ENCODE assay signal across 9 cellular contexts in the genomic region with DNA sequence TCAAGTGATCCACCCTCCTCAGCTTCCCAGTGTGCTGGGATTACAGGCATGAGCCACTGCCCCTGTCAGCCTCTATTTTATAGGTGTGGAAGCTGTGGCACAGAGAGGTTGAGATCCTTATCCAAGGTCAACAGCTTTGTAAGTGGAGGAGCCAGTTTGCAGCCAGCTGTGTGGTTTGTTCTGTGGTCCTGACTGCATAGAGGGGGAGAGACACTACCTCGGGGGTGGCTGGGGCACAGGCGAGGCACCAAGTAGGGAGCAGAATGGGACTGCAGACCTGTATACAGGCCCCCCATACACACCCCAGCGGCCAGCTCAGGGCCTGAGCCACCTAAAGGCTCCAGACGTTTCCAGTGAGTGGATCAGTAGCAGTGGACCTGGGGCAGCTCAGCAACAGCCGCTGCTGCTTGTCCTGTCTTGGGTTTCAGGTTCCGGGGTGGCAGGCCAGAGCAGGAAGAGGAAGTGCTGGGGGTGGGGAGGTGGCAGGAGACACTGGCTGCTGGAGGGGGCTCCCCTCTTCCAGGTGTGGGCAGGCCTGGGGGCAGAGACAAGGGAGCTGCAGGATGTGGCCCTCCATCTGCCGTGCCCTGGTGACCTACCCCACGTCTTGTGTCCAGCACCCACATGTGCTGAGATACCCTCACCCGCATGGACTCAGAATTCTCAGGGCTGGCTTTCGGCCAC. TPM values are rescaled to one million over a fixed set of nuclear protein-coding genes. Genes with fewer than 3 reads are reported as not detected.
A peak's percentile ranks its signal among the peaks of the same experiment; 100 is the strongest.
DNase-seq lines count a peak whose midpoint lies in the region; ATAC-seq, FAIRE-seq and TF ChIP-seq lines count a peak whose summit lies in the region.
"Had no signal": no experiment of that assay in that cellular context is flagged by ENCODE, and none has a peak within 500 bp of the region (broad histone marks: within the 10 kb centered on the region; RNA-seq: fewer than 3 reads in every experiment).

No MANE protein-coding gene starts in this region.

- no peak overlapping the region for H3K23ac ChIP-seq in H1 (ENCODE audit: insufficient read length)

- H3K36me3 Mint-ChIP-seq in T-helper 1 cell treated with Interleukin-12 subunit alpha and Interleukin-12 subunit beta and Interleukin-4 antibody, amounts not matched to agents 30 μg/mL and 1 μg/mL, for 36 hours (ENCODE audit: low read depth): peaks cover 19% of the 10 kb centered on the region
- H3K36me3 Mint-ChIP-seq in stimulated activated memory B cell treated with anti-CD40 and anti-IgM and Interleukin-4, amounts not matched to agents 10 μg/mL and 1 μg/mL and 100 μg/mL, for 72 hours: peaks cover 32% of the 10 kb centered on the region

- H3K4me3 ChIP-seq in H1 (ENCODE audit: extremely low read depth in 1 of 4, insufficient read depth in 2 of 4, low read depth in 3 of 4, low read length in 4 of 4) (no peak overlapping the region), smooth muscle cell (no peak overlapping the region)

- peak overlapping the region; percentile 35; the same call in 1 of the 2 replicates for H2BK5ac ChIP-seq in H1 (ENCODE audit: low read depth, low read length)

- H3K9me3 ChIP-seq in H1 (ENCODE audit: insufficient read depth in 2 of 2, low read depth in 1 of 2, low read length in 1 of 2) (peaks cover 0 to 3% of the 10 kb centered on the region in 2 experiments; a peak in 1 of 4 replicates), smooth muscle cell (replicated peaks; ENCODE audit: low read depth) (no peaks in the 10 kb centered on the region)

- H3K56ac ChIP-seq in H1 (replicated peaks; ENCODE audit: insufficient read length, low read depth, low read length): no peak overlapping the region

- WGBS in H1 (ENCODE audit: extremely low coverage in 1 of 2, insufficient coverage in 1 of 2, insufficient read length in 1 of 2, insufficient replicate concordance in 2 of 2, low coverage in 1 of 2, low lambda C conversion rate in 2 of 2, missing lambda C conversion rate in 1 of 2), 2 experiments: 90% methylated on average over 10 of the region's 10 CpGs; no CpG with 5 or more reads in 1 of the 2 experiments
- WGBS in smooth muscle cell (ENCODE audit: low lambda C conversion rate): 88% methylated on average over 10 of the region's 10 CpGs

- TF ChIP-seq CTCF in H1 (IDR thresholded peaks at IDR 0.05; ENCODE audit: control extremely low read depth in 1 of 3, insufficient read depth in 1 of 3, low read depth in 1 of 3, low read length in 3 of 3) (no peak), smooth muscle cell (IDR thresholded peaks at IDR 0.05; ENCODE audit: borderline replicate concordance, insufficient read depth, poor library complexity, severe bottlenecking) (no peak)

- no peak for FAIRE-seq in H1 (lab: Jason Lieb, UNC)

- no peak overlapping the region for H4K5ac ChIP-seq in H1 (ENCODE audit: insufficient read length, low read depth, low read length)

- H3K4me1 ChIP-seq in H1 (replicated peaks in 1 of 4; ENCODE audit: control insufficient read depth in 3 of 4, insufficient read depth in 4 of 4, low read length in 3 of 4): peaks cover 2 to 10% (median 8%) of the 10 kb centered on the region in 4 experiments; a peak in 6 of 7 replicates
- peaks cover 10% of the 10 kb centered on the region for H3K4me1 ChIP-seq in smooth muscle cell (ENCODE audit: low read depth)

- no peaks in the 10 kb centered on the region for H3K27me3 ChIP-seq in H1 (replicated peaks in 1 of 4; ENCODE audit: control insufficient read depth in 3 of 4, extremely low read depth in 1 of 4, insufficient read depth in 3 of 4, low read length in 3 of 4)
- no peaks in the 10 kb centered on the region for H3K27me3 ChIP-seq in smooth muscle cell (ENCODE audit: low read depth)

- CTCF ChIA-PET in H1 (lab: Charles Lee; ENCODE audit: partially characterized antibody): interaction anchor here (0.7 to 5.0 kb wide), 11 partner anchors 10 to 174 kb away, joined by 3 to 39 read pairs (median 4); a partner anchor contains a TSS

- no peaks in the 10 kb centered on the region for H3F3A ChIP-seq in smooth muscle cell (ENCODE audit: low read depth)

- H3K9ac ChIP-seq in H1 (replicated peaks in 1 of 4; ENCODE audit: extremely low read depth in 1 of 4, low read depth in 3 of 4, low read length in 3 of 4): no peak overlapping the region
- no peak overlapping the region for H3K9ac ChIP-seq in smooth muscle cell (ENCODE audit: low read depth)
- H3K9ac ChIP-seq: KMS-11 had no signal

- H2BK15ac ChIP-seq in H1 (ENCODE audit: low read length): no peak overlapping the region

- H3K14ac ChIP-seq in H1 (ENCODE audit: insufficient read length): no peak overlapping the region

- no peak for DNase-seq in H1 (ENCODE audit: low read depth in 1 of 2, low spot score in 2 of 2)
- no peak for DNase-seq in NCI-H774 (lab: John Stamatoyannopoulos, UW)
- no peak for DNase-seq in NCI-H446 (lab: John Stamatoyannopoulos, UW)
- no peak for DNase-seq in smooth muscle cell (lab: John Stamatoyannopoulos, UW; ENCODE audit: unreplicated experiment)
- no peak for DNase-seq in NCI-H2081 treated with DMSO at 0.1 percent for 48 hours (lab: John Stamatoyannopoulos, UW)

- H3K4ac ChIP-seq in H1 (replicated peaks; ENCODE audit: insufficient read length, low read depth, low read length): no peak overlapping the region

- ATAC-seq in GM21390 (IDR thresholded peaks at IDR 0.05; ENCODE audit: unreplicated experiment): peak; percentile 67
- peak; percentile 89 for ATAC-seq in stimulated activated memory B cell treated with anti-CD40 and anti-IgM and Interleukin-4, amounts not matched to agents 10 μg/mL and 1 μg/mL and 100 μg/mL, for 72 hours

- peak overlapping the region; percentile 19; the same call in 1 of the 2 replicates for H3K18ac ChIP-seq in H1 (ENCODE audit: extremely low read depth, low read length)

- H2AFZ ChIP-seq in H1 (ENCODE audit: low read length): no peak overlapping the region
- no peak overlapping the region for H2AFZ ChIP-seq in smooth muscle cell (ENCODE audit: low read depth)

- peak overlapping the region; percentile 64 for H3K4me3 Mint-ChIP-seq in T-helper 1 cell treated with Interleukin-12 subunit alpha and Interleukin-12 subunit beta and Interleukin-4 antibody, amounts not matched to agents 30 μg/mL and 1 μg/mL, for 36 hours
- H3K4me3 Mint-ChIP-seq in stimulated activated memory B cell treated with anti-CD40 and anti-IgM and Interleukin-4, amounts not matched to agents 10 μg/mL and 1 μg/mL and 100 μg/mL, for 72 hours: peak overlapping the region; percentile 18

- H3K79me1 ChIP-seq in H1 (ENCODE audit: low read depth, low read length): peaks cover 24% of the 10 kb centered on the region

- H4K91ac ChIP-seq in H1 (replicated peaks; ENCODE audit: insufficient read length, low read length): no peak overlapping the region

- H3K23me2 ChIP-seq in H1 (ENCODE audit: low read depth, low read length): no peaks in the 10 kb centered on the region

- no peak overlapping the region for H2BK20ac ChIP-seq in H1 (ENCODE audit: low read length)

- H4K8ac ChIP-seq in H1 (ENCODE audit: extremely low read depth, insufficient read depth, low read length): no peak overlapping the region

- H3K4me1 Mint-ChIP-seq in T-helper 1 cell treated with Interleukin-12 subunit alpha and Interleukin-12 subunit beta and Interleukin-4 antibody, amounts not matched to agents 30 μg/mL and 1 μg/mL, for 36 hours (ENCODE audit: low read depth): peaks cover 39% of the 10 kb centered on the region
- H3K4me1 Mint-ChIP-seq in stimulated activated memory B cell treated with anti-CD40 and anti-IgM and Interleukin-4, amounts not matched to agents 10 μg/mL and 1 μg/mL and 100 μg/mL, for 72 hours: peaks cover 37% of the 10 kb centered on the region

- H3K4me2 ChIP-seq in H1 (ENCODE audit: insufficient read depth in 1 of 2, low read depth in 2 of 2, low read length in 2 of 2) (no peak overlapping the region), smooth muscle cell (no peak overlapping the region)
- H3K4me2 ChIP-seq: KMS-11 had no signal

- no peak for TF ChIP-seq POLR2A in H1 (IDR thresholded peaks at IDR 0.05; ENCODE audit: control extremely low read depth in 1 of 2, low read depth in 2 of 2, low read length in 2 of 2)

- no peaks in the 10 kb centered on the region for H3K27me3 Mint-ChIP-seq in T-helper 1 cell treated with Interleukin-12 subunit alpha and Interleukin-12 subunit beta and Interleukin-4 antibody, amounts not matched to agents 30 μg/mL and 1 μg/mL, for 36 hours (ENCODE audit: low read depth)
- H3K27me3 Mint-ChIP-seq in stimulated activated memory B cell treated with anti-CD40 and anti-IgM and Interleukin-4, amounts not matched to agents 10 μg/mL and 1 μg/mL and 100 μg/mL, for 72 hours: no peaks in the 10 kb centered on the region

- H2AK5ac ChIP-seq in H1 (ENCODE audit: low read depth, low read length): no peak overlapping the region

- no peak for TF ChIP-seq RAD21 in H1 (IDR thresholded peaks at IDR 0.05 in 1 of 2, conservative IDR thresholded peaks at IDR 0.05 in 1 of 2; ENCODE audit: low read depth in 2 of 2, low read length in 2 of 2)

- H2BK120ac ChIP-seq in H1 (replicated peaks; ENCODE audit: low read depth, low read length): no peak overlapping the region

- H3K36me3 ChIP-seq in H1 (ENCODE audit: control insufficient read depth in 2 of 4, insufficient read depth in 4 of 4, low read length in 3 of 4) (peaks cover 0 to 13% (median 3%) of the 10 kb centered on the region in 4 experiments; a peak in 2 of 8 replicates), smooth muscle cell (ENCODE audit: low read depth) (no peaks in the 10 kb centered on the region)

- H3K79me2 ChIP-seq in H1 (ENCODE audit: control insufficient read depth in 1 of 2, insufficient read depth in 2 of 2, low read length in 2 of 2): peaks cover 2 to 51% of the 10 kb centered on the region in 2 experiments; a peak in 3 of 4 replicates
- H3K79me2 ChIP-seq in smooth muscle cell (ENCODE audit: low read depth): peaks cover 13% of the 10 kb centered on the region

- POLR2A ChIA-PET in H1 (lab: Charles Lee; ENCODE audit: partially characterized antibody): interaction anchor here (0.7 to 9.8 kb wide), 15 partner anchors 9 to 84 kb away, joined by 3 to 70 read pairs (median 4); a partner anchor contains a TSS

- H2BK12ac ChIP-seq in H1 (ENCODE audit: low read depth, low read length): no peak overlapping the region

- H3K27ac ChIP-seq in H1 (ENCODE audit: low read depth, low read length) (no peak overlapping the region), smooth muscle cell (ENCODE audit: low read depth) (no peak overlapping the region)
- H3K27ac ChIP-seq: KMS-11 had no signal

- peak overlapping the region; percentile 84 for H3K27ac Mint-ChIP-seq in T-helper 1 cell treated with Interleukin-12 subunit alpha and Interleukin-12 subunit beta and Interleukin-4 antibody, amounts not matched to agents 30 μg/mL and 1 μg/mL, for 36 hours
- H3K27ac Mint-ChIP-seq in stimulated activated memory B cell treated with anti-CD40 and anti-IgM and Interleukin-4, amounts not matched to agents 10 μg/mL and 1 μg/mL and 100 μg/mL, for 72 hours: peak overlapping the region; percentile 93

- TF ChIP-seq EP300 in H1 (IDR thresholded peaks at IDR 0.05; ENCODE audit: borderline replicate concordance in 1 of 2, low read depth in 2 of 2, low read length in 2 of 2): no peak

- H3K9me3 Mint-ChIP-seq in T-helper 1 cell treated with Interleukin-12 subunit alpha and Interleukin-12 subunit beta and Interleukin-4 antibody, amounts not matched to agents 30 μg/mL and 1 μg/mL, for 36 hours: no peaks in the 10 kb centered on the region
- no peaks in the 10 kb centered on the region for H3K9me3 Mint-ChIP-seq in stimulated activated memory B cell treated with anti-CD40 and anti-IgM and Interleukin-4, amounts not matched to agents 10 μg/mL and 1 μg/mL and 100 μg/mL, for 72 hours

- H4K20me1 ChIP-seq in H1 (replicated peaks in 1 of 2; ENCODE audit: control insufficient read depth in 1 of 2, insufficient read depth in 2 of 2, low read length in 2 of 2): peaks cover 5 to 20% of the 10 kb centered on the region in 2 experiments
- no peaks in the 10 kb centered on the region for H4K20me1 ChIP-seq in smooth muscle cell (ENCODE audit: low read depth)

RNA-seq across cellular contexts. Expression of a gene that starts 11.0 kb away (rescaled TPM):
- total RNA-seq in H1 (2021; fragmentation: NEBNext Ultra II Directional; extraction: Animal tissue kit (Norgen Biotek cat#: 25700)): 28.4 and 29.9 TPM in 2 replicates
- polyA plus RNA-seq in H1 (2011; rRNA removed): 71.5 and 101 TPM in 2 replicates
- 41.8 TPM for polyA plus RNA-seq in H1 (2011; cell fraction: cytosol; rRNA removed)
- 39.3 TPM for polyA plus RNA-seq in H1 (2011; cell fraction: nucleus; rRNA removed)
- polyA plus RNA-seq in H1 (2012, experiment 1 of 2): 16.2 to 31.6 TPM (median 27.3 TPM) in 4 replicates
- 24.8 TPM for polyA plus RNA-seq in H1 (2012, experiment 2 of 2)
- polyA plus RNA-seq in H1 (2013, experiment 1 of 2): 27.2 TPM
- polyA plus RNA-seq in H1 (2013, experiment 2 of 2): 31.4 TPM
- 21.6 and 29.6 TPM in 2 replicates for polyA minus RNA-seq in H1 (2011; rRNA and poly(A)+ RNA removed)
- polyA minus RNA-seq in H1 (2011; cell fraction: cytosol; rRNA and poly(A)+ RNA removed): 46.5 TPM
- 26.7 TPM for polyA minus RNA-seq in H1 (2011; cell fraction: nucleus; rRNA and poly(A)+ RNA removed)
- total RNA-seq in smooth muscle cell: 5.4 and 5.5 TPM in 2 replicates
- polyA plus RNA-seq in smooth muscle cell: 23.4 and 24.0 TPM in 2 replicates

RNA-seq across cellular contexts. Expression of a gene that starts 32.1 kb away (rescaled TPM):
- total RNA-seq in H1 (2021; fragmentation: NEBNext Ultra II Directional; extraction: Animal tissue kit (Norgen Biotek cat#: 25700)): 0.34 and 0.93 TPM in 2 replicates
- polyA plus RNA-seq in H1 (2011; rRNA removed) (0.22 and 0.39 TPM in 2 replicates), smooth muscle cell (0.11 and 2.0 TPM in 2 replicates)
- 0.87 TPM for polyA plus RNA-seq in H1 (2011; cell fraction: cytosol; rRNA removed)
- 0.20 TPM for polyA plus RNA-seq in H1 (2011; cell fraction: nucleus; rRNA removed)
- polyA plus RNA-seq in H1 (2012, experiment 1 of 2): 0.51 to 0.70 TPM (median 0.66 TPM) in 4 replicates
- 0.18 TPM for polyA plus RNA-seq in H1 (2012, experiment 2 of 2)
- 0.47 TPM for polyA plus RNA-seq in H1 (2013, experiment 1 of 2)
- polyA plus RNA-seq in H1 (2013, experiment 2 of 2): 0.61 TPM
- polyA minus RNA-seq in H1 (2011; rRNA and poly(A)+ RNA removed): 0.10 and 0.44 TPM in 2 replicates
- polyA minus RNA-seq in H1 (2011; cell fraction: cytosol; rRNA and poly(A)+ RNA removed): not detected
- not detected for polyA minus RNA-seq in H1 (2011; cell fraction: nucleus; rRNA and poly(A)+ RNA removed)
- total RNA-seq in smooth muscle cell: 0.13 and 0.18 TPM in 2 replicates

RNA-seq across cellular contexts. Expression of a gene that starts 56.5 kb away (rescaled TPM):
- total RNA-seq in H1 (2021; fragmentation: NEBNext Ultra II Directional; extraction: Animal tissue kit (Norgen Biotek cat#: 25700)): 156 and 162 TPM in 2 replicates
- 111 and 167 TPM in 2 replicates for polyA plus RNA-seq in H1 (2011; rRNA removed)
- polyA plus RNA-seq in H1 (2011; cell fraction: cytosol; rRNA removed): 83.9 TPM
- 273 TPM for polyA plus RNA-seq in H1 (2011; cell fraction: nucleus; rRNA removed)
- 96.2 to 111 TPM (median 103 TPM) in 4 replicates for polyA plus RNA-seq in H1 (2012, experiment 1 of 2)
- 36.6 TPM for polyA plus RNA-seq in H1 (2012, experiment 2 of 2)
- polyA plus RNA-seq in H1 (2013, experiment 1 of 2): 77.1 TPM
- 72.5 TPM for polyA plus RNA-seq in H1 (2013, experiment 2 of 2)
- polyA minus RNA-seq in H1 (2011; rRNA and poly(A)+ RNA removed): 262 and 318 TPM in 2 replicates
- 128 TPM for polyA minus RNA-seq in H1 (2011; cell fraction: cytosol; rRNA and poly(A)+ RNA removed)
- 128 TPM for polyA minus RNA-seq in H1 (2011; cell fraction: nucleus; rRNA and poly(A)+ RNA removed)
- 19.9 and 34.9 TPM in 2 replicates for total RNA-seq in smooth muscle cell
- polyA plus RNA-seq in smooth muscle cell: 16.3 and 22.6 TPM in 2 replicates
